In genomic region chrX:3806630-3807029, GRCh38 we compare ENCODE assay signal across 20 cellular contexts.
"Had no signal": no experiment of that assay in that cellular context is flagged by ENCODE, and none has a peak within 500 bp of the region (broad histone marks: within the 10 kb centered on the region; RNA-seq: fewer than 3 reads in every experiment).

No MANE protein-coding gene starts in this region.

- H3K4me3 Mint-ChIP-seq: activated naive CD4-positive, alpha-beta T cell treated with anti-CD3 and anti-CD28 coated beads, Interleukin-2, amount 10 ng/mL, durations not matched to agents 7 days and 5 days; activated naive CD8-positive, alpha-beta T cell treated with anti-CD3 and anti-CD28 coated beads, Interleukin-2, amount 50 U/mL, for 24 hours; brain; central memory CD8-positive, alpha-beta T cell; neural crest cell; stimulated activated memory B cell treated with anti-CD40 and anti-IgM and Interleukin-4, amounts not matched to agents 10 μg/mL and 1 μg/mL and 100 μg/mL, for 72 hours had no signal

- H3K36me3 ChIP-seq: colonic mucosa, spleen, thoracic aorta, upper lobe of right lung had no signal

- H3K4me1 ChIP-seq: colonic mucosa, upper lobe of right lung had no signal

- H3K27ac ChIP-seq: colonic mucosa, spleen, thoracic aorta, upper lobe of right lung had no signal

- H3K27me3 ChIP-seq: upper lobe of right lung had no signal

- DNase-seq: activated CD4-positive, alpha-beta T cell treated with anti-CD3 and anti-CD28 coated beads, Interleukin-2, amount 50 U/mL, for 1 hour; activated CD8-positive, alpha-beta memory T cell treated with anti-CD3 and anti-CD28 coated beads, Interleukin-2, amount 50 U/mL, for 4 hours; activated effector memory CD4-positive, alpha-beta T cell treated with Interleukin-2 at 50 U/mL for 16 hours; activated naive CD4-positive, alpha-beta T cell treated with anti-CD3 and anti-CD28 coated beads, Interleukin-2, amount 10 ng/mL, durations not matched to agents 7 days and 5 days; activated naive CD8-positive, alpha-beta T cell treated with anti-CD3 and anti-CD28 coated beads, Interleukin-2, amount 50 U/mL, for 24 hours; activated T-cell treated with anti-CD3 and anti-CD28 coated beads, Interleukin-2, amount 50 U/mL, for 48 hours; anterior cingulate cortex; colonic mucosa; head of caudate nucleus; kidney; left ventricle myocardium superior; retina; spleen; stimulated activated CD4-positive, alpha-beta T cell treated with anti-CD3 and anti-CD28 coated beads, Interleukin-4, amount 100 ng/mL, for 4 hours; upper lobe of right lung had no signal

- H3K9me3 ChIP-seq: colonic mucosa, spleen, thoracic aorta, upper lobe of right lung had no signal

- H3K36me3 Mint-ChIP-seq: activated naive CD4-positive, alpha-beta T cell treated with anti-CD3 and anti-CD28 coated beads, Interleukin-2, amount 10 ng/mL, durations not matched to agents 7 days and 5 days; brain; stimulated activated memory B cell treated with anti-CD40 and anti-IgM and Interleukin-4, amounts not matched to agents 10 μg/mL and 1 μg/mL and 100 μg/mL, for 72 hours had no signal

- H3K9me3 Mint-ChIP-seq: activated naive CD4-positive, alpha-beta T cell treated with anti-CD3 and anti-CD28 coated beads, Interleukin-2, amount 10 ng/mL, durations not matched to agents 7 days and 5 days; activated naive CD8-positive, alpha-beta T cell treated with anti-CD3 and anti-CD28 coated beads, Interleukin-2, amount 50 U/mL, for 24 hours; brain; central memory CD8-positive, alpha-beta T cell; neural crest cell; stimulated activated memory B cell treated with anti-CD40 and anti-IgM and Interleukin-4, amounts not matched to agents 10 μg/mL and 1 μg/mL and 100 μg/mL, for 72 hours had no signal

- H3K4me3 ChIP-seq: colonic mucosa, spleen, thoracic aorta, upper lobe of right lung had no signal

- H3K27ac Mint-ChIP-seq: activated naive CD4-positive, alpha-beta T cell treated with anti-CD3 and anti-CD28 coated beads, Interleukin-2, amount 10 ng/mL, durations not matched to agents 7 days and 5 days; activated naive CD8-positive, alpha-beta T cell treated with anti-CD3 and anti-CD28 coated beads, Interleukin-2, amount 50 U/mL, for 24 hours; brain; stimulated activated memory B cell treated with anti-CD40 and anti-IgM and Interleukin-4, amounts not matched to agents 10 μg/mL and 1 μg/mL and 100 μg/mL, for 72 hours had no signal
